Comparison of ENCODE assay signal across 1 cellular context in genomic region chr14:55103005-55103640, GRCh38.
TF ChIP-seq lines count a peak whose summit lies in the region.

No MANE protein-coding gene starts in this region.

TF ChIP-seq in HepG2, 621 proteins besides CTCF, POLR2A, EP300 and RAD21 (continued from another document):
- peak; percentile 47; the same call in 1 of the 2 replicates for TF ChIP-seq ZNF800 (CRISPR knock-in tag; IDR thresholded peaks at IDR 0.05)
- TF ChIP-seq ZNF792 (CRISPR knock-in tag; IDR thresholded peaks at IDR 0.05): peak; percentile 44; the same call in 1 of the 2 replicates
- peak; percentile 38; the same call in 1 of the 3 replicates for TF ChIP-seq MXI1 (IDR thresholded peaks at IDR 0.05; ENCODE audit: borderline replicate concordance, low read depth, low read length)
- TF ChIP-seq ZNF280B (CRISPR knock-in tag; IDR thresholded peaks at IDR 0.05; ENCODE audit: borderline replicate concordance): peak; percentile 78; the same call in 1 of the 2 replicates
- peak; percentile 77; the same call in 1 of the 2 replicates for TF ChIP-seq NR1H2 (CRISPR knock-in tag; IDR thresholded peaks at IDR 0.05; ENCODE audit: borderline replicate concordance, low read depth)
- TF ChIP-seq AKAP8 (CRISPR knock-in tag; IDR thresholded peaks at IDR 0.05): no peak
- no peak for TF ChIP-seq NBN (conservative IDR thresholded peaks at IDR 0.05)
- TF ChIP-seq IRF1 (CRISPR knock-in tag; IDR thresholded peaks at IDR 0.05; ENCODE audit: low read depth): no peak
- peak; percentile 62; the same call in 1 of the 2 replicates for TF ChIP-seq TFAP4 (IDR thresholded peaks at IDR 0.05; ENCODE audit: borderline replicate concordance, low read depth)
- TF ChIP-seq PHB2 (IDR thresholded peaks at IDR 0.05; ENCODE audit: partially characterized antibody): no peak
- TF ChIP-seq MLX (CRISPR knock-in tag; IDR thresholded peaks at IDR 0.05): peak; percentile 82
- no peak for TF ChIP-seq MXD1 (CRISPR knock-in tag; IDR thresholded peaks at IDR 0.05)
- TF ChIP-seq NRL (CRISPR knock-in tag; IDR thresholded peaks at IDR 0.05; ENCODE audit: borderline replicate concordance): peak; percentile 72
- TF ChIP-seq PBX3 (CRISPR knock-in tag; IDR thresholded peaks at IDR 0.05; ENCODE audit: borderline replicate concordance): no peak
- no peak for TF ChIP-seq GABPA (IDR thresholded peaks at IDR 0.05; ENCODE audit: low read depth, low read length)
- peak; percentile 54 for TF ChIP-seq GABPA (CRISPR knock-in tag; IDR thresholded peaks at IDR 0.05; ENCODE audit: low read depth)
- TF ChIP-seq RARA (CRISPR knock-in tag; IDR thresholded peaks at IDR 0.05): peak; percentile 83
- TF ChIP-seq ATF5 (CRISPR knock-in tag; IDR thresholded peaks at IDR 0.05; ENCODE audit: low read depth): no peak
- no peak for TF ChIP-seq ZNF530 (CRISPR knock-in tag; IDR thresholded peaks at IDR 0.05; ENCODE audit: low read depth)
- TF ChIP-seq SMYD3 (CRISPR knock-in tag; IDR thresholded peaks at IDR 0.05): no peak
- peak; percentile 54; the same call in 1 of the 2 replicates for TF ChIP-seq ERF (CRISPR knock-in tag; IDR thresholded peaks at IDR 0.05)
- peak; percentile 79 for TF ChIP-seq ARNTL (CRISPR knock-in tag; IDR thresholded peaks at IDR 0.05)
- TF ChIP-seq POLR2AphosphoS5 (IDR thresholded peaks at IDR 0.05; ENCODE audit: low read depth, low read length): peak; percentile 48; the same call in 1 of the 2 replicates
- no peak for TF ChIP-seq ZNF382 (CRISPR knock-in tag; IDR thresholded peaks at IDR 0.05; ENCODE audit: borderline replicate concordance)
- TF ChIP-seq PAX8 (CRISPR knock-in tag; IDR thresholded peaks at IDR 0.05; ENCODE audit: borderline replicate concordance): no peak
- peak; percentile 69 for TF ChIP-seq ZNF574 (CRISPR knock-in tag; IDR thresholded peaks at IDR 0.05)
- no peak for TF ChIP-seq SETDB1 (CRISPR knock-in tag; IDR thresholded peaks at IDR 0.05; ENCODE audit: borderline replicate concordance)
- 0 out of 2 replicates have a peak, but pooled peaks have one; percentile 34 for TF ChIP-seq ZNF777 (CRISPR knock-in tag; IDR thresholded peaks at IDR 0.05)
- TF ChIP-seq ZNF414 (CRISPR knock-in tag; IDR thresholded peaks at IDR 0.05): 0 out of 2 replicates have a peak, but pooled peaks have one; percentile 44
- TF ChIP-seq ZNF501 (CRISPR knock-in tag; IDR thresholded peaks at IDR 0.05): peak; percentile 68; the same call in 1 of the 2 replicates
- no peak for TF ChIP-seq ATF7 (IDR thresholded peaks at IDR 0.05)
- 0 out of 2 replicates have a peak, but pooled peaks have one; percentile 51 for TF ChIP-seq ATF7 (CRISPR knock-in tag; IDR thresholded peaks at IDR 0.05)
- no peak for TF ChIP-seq FOXO4 (CRISPR knock-in tag; conservative IDR thresholded peaks at IDR 0.05)
- peak; percentile 84; the same call in 1 of the 2 replicates for TF ChIP-seq YEATS4 (CRISPR knock-in tag; IDR thresholded peaks at IDR 0.05; ENCODE audit: borderline replicate concordance)
- TF ChIP-seq GZF1 (CRISPR knock-in tag; IDR thresholded peaks at IDR 0.05): no peak
- TF ChIP-seq TFE3 (CRISPR knock-in tag; IDR thresholded peaks at IDR 0.05): no peak; the same call in none of the 2 replicates
- TF ChIP-seq SKIL (CRISPR knock-in tag; IDR thresholded peaks at IDR 0.05; ENCODE audit: borderline replicate concordance): peak; percentile 64; the same call in 1 of the 2 replicates
